16 cellular contexts compared by ENCODE assay signal in genomic region chr7:144303607-144304006, GRCh38. TPM values are rescaled to one million over a fixed set of nuclear protein-coding genes. Genes with fewer than 3 reads are reported as not detected.
"Had no signal": no experiment of that assay in that cellular context is flagged by ENCODE, and none has a peak within 500 bp of the region (broad histone marks: within the 10 kb centered on the region; RNA-seq: fewer than 3 reads in every experiment).

No MANE protein-coding gene starts in this region.

RNA-seq across cellular contexts. Expression of gene OR2A1, which starts 8.6 kb away (rescaled TPM):
- total RNA-seq: activated naive CD4-positive, alpha-beta T cell treated with anti-CD3 and anti-CD28 coated beads for 36 hours; activated naive CD4-positive, alpha-beta T cell treated with anti-CD3 and anti-CD28 coated beads, Interleukin-2, amount 50 U/mL, for 72 hours; activated naive CD8-positive, alpha-beta T cell treated with anti-CD3 and anti-CD28 coated beads for 36 hours; activated T-cell treated with anti-CD3 and anti-CD28 coated beads, Interleukin-2, amount 50 U/mL, for 4 hours; activated T-cell treated with anti-CD3 and anti-CD28 coated beads, Interleukin-2, amount 50 U/mL, for 72 hours; activated T-helper 1 cell treated with anti-CD3 and anti-CD28 coated beads, Interleukin-12 subunit alpha, Interleukin-12 subunit beta, Interleukin-2, Interleukin-4 antibody, amounts not matched to agents 30 ng/mL and 10 ng/mL and 1 ng/mL, durations not matched to agents 14 hours and 24 hours and 36 hours; activated T-helper 2 cell treated with anti-CD3 and anti-CD28 coated beads, Interferon-gamma antibody, Interleukin-2, Interleukin-4, amounts not matched to agents 10 μg/mL and 5 μg/mL and 100 μg/mL, durations not matched to agents 14 hours and 24 hours and 36 hours; ascending aorta; astrocyte; body of pancreas; bronchial epithelial cell; cardiac muscle cell; cerebellum; chondrocyte had no signal
- polyA plus RNA-seq: cardiac muscle cell had no signal

RNA-seq across cellular contexts. Expression of gene CTAGE8, which starts 34.5 kb away (rescaled TPM):
- total RNA-seq: ascending aorta, cardiac muscle cell, cardiac septum, cerebellum had no signal
- polyA plus RNA-seq: aorta, cardiac muscle cell had no signal

RNA-seq across cellular contexts. Expression of gene OR2A7, which starts 39.0 kb away (rescaled TPM):
- total RNA-seq: cardiac septum had no signal
- polyA plus RNA-seq: cardiac muscle cell had no signal
